Comparison of ENCODE assay signal across 8 cellular contexts in the genomic region with DNA sequence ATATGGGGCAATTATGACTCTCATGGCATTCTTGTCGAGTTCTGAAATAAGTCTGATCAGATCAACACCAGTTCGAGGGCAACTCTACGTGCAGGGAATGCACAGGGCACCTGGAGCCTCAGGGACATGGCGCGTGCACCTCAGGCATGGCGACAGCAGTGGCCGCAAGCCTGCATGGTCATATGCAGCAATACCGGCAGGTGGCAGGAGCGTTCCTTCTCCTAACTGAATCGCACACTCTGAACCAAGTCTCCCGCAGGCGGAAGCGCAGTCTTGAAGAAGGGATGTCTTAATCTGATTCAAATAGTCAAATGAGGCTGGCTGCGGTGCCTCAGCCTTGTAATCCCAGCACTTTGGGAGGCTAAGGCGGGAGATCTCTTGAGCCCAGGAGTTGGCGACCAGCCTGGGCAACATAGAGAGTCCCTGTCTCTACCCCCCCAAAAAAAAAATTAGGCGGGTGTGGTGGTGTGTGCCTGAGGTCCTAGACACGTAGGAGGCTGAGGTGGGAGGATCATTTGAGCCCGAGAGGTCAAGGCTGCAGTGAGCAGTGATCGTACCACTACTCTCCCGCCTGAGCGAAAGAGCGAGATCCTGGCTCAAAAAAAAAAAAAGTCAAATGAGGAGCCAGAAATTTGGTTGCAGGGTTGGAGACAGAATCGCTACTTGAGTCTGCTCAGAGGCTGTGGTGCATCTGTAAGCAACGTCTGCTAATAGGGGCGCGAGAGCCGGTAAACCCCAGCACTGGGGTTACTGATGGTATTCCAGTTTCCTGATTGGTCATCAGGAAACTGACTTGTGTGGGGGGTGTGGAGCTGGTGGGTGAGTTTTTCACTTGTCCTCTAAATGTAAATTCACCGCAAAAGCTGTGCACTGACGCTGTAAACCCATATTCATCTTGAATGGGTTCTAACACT. TPM values are rescaled to one million over a fixed set of nuclear protein-coding genes. Genes with fewer than 3 reads are reported as not detected.
DNase-seq lines count a peak whose midpoint lies in the region; ATAC-seq, FAIRE-seq and TF ChIP-seq lines count a peak whose summit lies in the region.

No MANE protein-coding gene starts in this region.

- ATAC-seq in DND-41 (ENCODE audit: insufficient read depth, low read depth) (peak; percentile 100), GM21717 (IDR thresholded peaks at IDR 0.05; ENCODE audit: unreplicated experiment) (peak; percentile 90), gastroesophageal sphincter (peak; percentile 84), pancreas (peak; percentile 96 to 100 (median 98))

- no peaks in the 10 kb centered on the region for H3K27me3 ChIP-seq in DND-41 (ENCODE audit: insufficient read depth, low read length, poor library complexity)
- H3K27me3 ChIP-seq in KMS-11 (ENCODE audit: insufficient read depth, low read depth): no peaks in the 10 kb centered on the region
- no peaks in the 10 kb centered on the region for H3K27me3 ChIP-seq in SJCRH30
- no peaks in the 10 kb centered on the region for H3K27me3 ChIP-seq in gastroesophageal sphincter
- no peaks in the 10 kb centered on the region for H3K27me3 ChIP-seq in pancreas
- no peaks in the 10 kb centered on the region for H3K27me3 ChIP-seq in tibial artery

- H2AFZ ChIP-seq in DND-41 (ENCODE audit: low read depth, low read length): peak overlapping the region; percentile 58
- no peak overlapping the region for H2AFZ ChIP-seq in KMS-11 (ENCODE audit: low read depth)

- 40 to 64% methylated on average over 5 to 10 of the region's 30 CpGs for WGBS in gastroesophageal sphincter (ENCODE audit: low coverage in 1 of 2), 2 donors
- WGBS in pancreas, 2 donors: 27 to 30% methylated on average over 30 of the region's 30 CpGs

- H3K4me2 ChIP-seq in DND-41 (ENCODE audit: insufficient read depth, low read length) (peak overlapping the region; percentile 48), KMS-11 (no peak overlapping the region)

- FAIRE-seq in pancreas (lab: Jason Lieb, UNC): no peak

- DNase-seq in DND-41 (peak; percentile 89), SJCRH30 (peak; percentile 13 to 16), pancreas (peak; percentile 70 to 93 (median 86)), tibial artery (peak; percentile 90 to 91)
- DNase-seq in activated gamma-delta T cell treated with anti-CD3 and anti-CD28 coated beads, Interleukin-2, amount 50 U/mL, for 16 hours (ENCODE audit: low read depth): peak; percentile 71

- no peak overlapping the region for H3K9ac ChIP-seq in DND-41 (ENCODE audit: low read depth, low read length)
- H3K9ac ChIP-seq in KMS-11: no peak overlapping the region

- intact Hi-C loops in pancreas (cut with DNase I) (loop anchor here in 2 of 3 donors (5.0 kb wide), 1 partner anchor 147 kb away; no protein-coding TSS in a partner anchor), tibial artery (cut with DNase I; ENCODE audit: low total_unique reads) (loop anchor here (1.0 kb wide), 1 partner anchor 151 kb away; no protein-coding TSS in a partner anchor)

- no peak for TF ChIP-seq EP300 in gastroesophageal sphincter (IDR thresholded peaks at IDR 0.05)

- no peaks in the 10 kb centered on the region for H3K9me3 ChIP-seq in DND-41 (ENCODE audit: insufficient read depth, low read length, severe bottlenecking)
- H3K9me3 ChIP-seq in SJCRH30 (replicated peaks): no peaks in the 10 kb centered on the region
- H3K9me3 ChIP-seq in gastroesophageal sphincter: no peaks in the 10 kb centered on the region
- H3K9me3 ChIP-seq in pancreas: no peaks in the 10 kb centered on the region
- no peaks in the 10 kb centered on the region for H3K9me3 ChIP-seq in tibial artery

- TF ChIP-seq POLR2A in gastroesophageal sphincter (IDR thresholded peaks at IDR 0.05): no peak

- TF ChIP-seq CTCF in DND-41 (IDR thresholded peaks at IDR 0.05; ENCODE audit: borderline replicate concordance, extremely low read depth, low read length, poor library complexity, severe bottlenecking) (peak; percentile 96), KMS-11 (conservative IDR thresholded peaks at IDR 0.05; ENCODE audit: low read depth, low read length) (peak; percentile 55; the same call in 1 of the 2 replicates), gastroesophageal sphincter (IDR thresholded peaks at IDR 0.05) (peak in 3 of 4 experiments; percentile 94 to 97 (median 95)), pancreas (IDR thresholded peaks at IDR 0.05) (peak; percentile 79 to 87 (median 85)), tibial artery (IDR thresholded peaks at IDR 0.05) (peak; percentile 95 to 98)

- H3K4me1 ChIP-seq in DND-41 (ENCODE audit: insufficient read depth, low read length) (peaks cover 10% of the 10 kb centered on the region), KMS-11 (ENCODE audit: low read depth, poor library complexity, severe bottlenecking) (no peaks in the 10 kb centered on the region), SJCRH30 (no peaks in the 10 kb centered on the region), gastroesophageal sphincter (peaks cover 3 to 64% (median 18%) of the 10 kb centered on the region in 3 donors), pancreas (no peaks in the 10 kb centered on the region), tibial artery (peaks cover 0 to 43% (median 22%) of the 10 kb centered on the region in 4 donors)

- H4K20me1 ChIP-seq in DND-41 (ENCODE audit: insufficient read depth, low read length) (no peaks in the 10 kb centered on the region; the same call in 1 of the 2 replicates), KMS-11 (ENCODE audit: insufficient read depth) (no peaks in the 10 kb centered on the region)

- H3K4me3 ChIP-seq in DND-41 (ENCODE audit: low read depth in 1 of 2, low read length in 2 of 2) (no peak overlapping the region), KMS-11 (IDR thresholded peaks at IDR 0.05; ENCODE audit: insufficient read depth, low read depth, low read length) (no peak overlapping the region), SJCRH30 (no peak overlapping the region), gastroesophageal sphincter (no peak overlapping the region), pancreas (no peak overlapping the region), tibial artery (no peak overlapping the region)

- no peaks in the 10 kb centered on the region for H3K36me3 ChIP-seq in DND-41 (ENCODE audit: insufficient read depth, low read length)
- H3K36me3 ChIP-seq in KMS-11 (ENCODE audit: insufficient read depth): no peaks in the 10 kb centered on the region
- H3K36me3 ChIP-seq in SJCRH30: peaks cover 11% of the 10 kb centered on the region; the same call in 1 of the 2 replicates
- H3K36me3 ChIP-seq in gastroesophageal sphincter: peaks cover 0 to 53% of the 10 kb centered on the region in 2 donors
- no peaks in the 10 kb centered on the region for H3K36me3 ChIP-seq in pancreas
- peaks cover 35 to 61% (median 43%) of the 10 kb centered on the region in 3 donors for H3K36me3 ChIP-seq in tibial artery

- H3K27ac ChIP-seq in DND-41 (ENCODE audit: low read length) (no peak overlapping the region), KMS-11 (no peak overlapping the region), SJCRH30 (no peak overlapping the region), gastroesophageal sphincter (peak overlapping the region in 3 of 4 donors; percentile 14 to 76 (median 45)), pancreas (no peak overlapping the region), tibial artery (no peak overlapping the region)

- H3K79me2 ChIP-seq in DND-41 (ENCODE audit: insufficient read depth, low read length) (no peaks in the 10 kb centered on the region), KMS-11 (ENCODE audit: insufficient read depth, low read depth) (no peaks in the 10 kb centered on the region)

RNA-seq across cellular contexts. Expression of gene FHL2, which starts 28.8 kb away (rescaled TPM):
- total RNA-seq in SJCRH30 (2014; rRNA removed; shearing (Covaris generic)): 27.4 and 30.7 TPM in 2 replicates
- total RNA-seq in gastroesophageal sphincter (100 to 1,000 TPM in 3 of 4 donors, 10 to 100 TPM in 1; 93.9 to 150 (median 109) TPM), pancreas (1 to 10 TPM; 1.4 to 5.2 (median 3.1) TPM)
- 1 to 10 TPM; 5.0 to 9.1 TPM for polyA plus RNA-seq in pancreas

RNA-seq across cellular contexts. Expression of gene C2orf49, which starts 32.7 kb away (rescaled TPM):
- total RNA-seq in SJCRH30 (2014; rRNA removed; shearing (Covaris generic)): 19.6 and 21.6 TPM in 2 replicates
- 10 to 100 TPM; 16.9 to 30.0 (median 20.7) TPM for total RNA-seq in gastroesophageal sphincter
- 10 to 100 TPM in 1 of 6 donors, 1 to 10 TPM in 5; 6.4 to 10.2 (median 7.4) TPM for total RNA-seq in pancreas
- 1 to 10 TPM; 4.2 to 5.9 TPM for polyA plus RNA-seq in pancreas

RNA-seq across cellular contexts. Expression of gene TGFBRAP1, which starts 40.5 kb away (rescaled TPM):
- total RNA-seq in SJCRH30 (2014; rRNA removed; shearing (Covaris generic)): 18.7 and 19.5 TPM in 2 replicates
- total RNA-seq in gastroesophageal sphincter (10 to 100 TPM; 28.3 to 31.5 (median 29.7) TPM), pancreas (10 to 100 TPM in 1 of 6 donors, 1 to 10 TPM in 5; 7.2 to 11.5 (median 9.3) TPM)
- polyA plus RNA-seq in pancreas: 1 to 10 TPM; 3.6 to 6.7 TPM

Comparison
In these comparisons a context has a peak if more than half of its experiments do, and no peak if none do; other contexts are left out.
1. DNase-seq: peak in every context shown above with its lines; median percentile 90 in tibial artery; 89 in DND-41; 86 in pancreas; 71 in activated gamma-delta T cell treated with anti-CD3 and anti-CD28 coated beads, Interleukin-2, amount 50 U/mL, for 16 hours; 14 in SJCRH30.
2. H3K27ac ChIP-seq: peak in gastroesophageal sphincter (3 of 4); none in DND-41 (single experiment), KMS-11 (single experiment), SJCRH30 (single experiment), pancreas (0 of 4) and tibial artery (0 of 2).
3. Peak in every context shown above with its lines, with median percentiles within 50 percentile points of each other: ATAC-seq and CTCF ChIP-seq.